Comparison of ENCODE assay signal across 8 cellular contexts in the genomic region with DNA sequence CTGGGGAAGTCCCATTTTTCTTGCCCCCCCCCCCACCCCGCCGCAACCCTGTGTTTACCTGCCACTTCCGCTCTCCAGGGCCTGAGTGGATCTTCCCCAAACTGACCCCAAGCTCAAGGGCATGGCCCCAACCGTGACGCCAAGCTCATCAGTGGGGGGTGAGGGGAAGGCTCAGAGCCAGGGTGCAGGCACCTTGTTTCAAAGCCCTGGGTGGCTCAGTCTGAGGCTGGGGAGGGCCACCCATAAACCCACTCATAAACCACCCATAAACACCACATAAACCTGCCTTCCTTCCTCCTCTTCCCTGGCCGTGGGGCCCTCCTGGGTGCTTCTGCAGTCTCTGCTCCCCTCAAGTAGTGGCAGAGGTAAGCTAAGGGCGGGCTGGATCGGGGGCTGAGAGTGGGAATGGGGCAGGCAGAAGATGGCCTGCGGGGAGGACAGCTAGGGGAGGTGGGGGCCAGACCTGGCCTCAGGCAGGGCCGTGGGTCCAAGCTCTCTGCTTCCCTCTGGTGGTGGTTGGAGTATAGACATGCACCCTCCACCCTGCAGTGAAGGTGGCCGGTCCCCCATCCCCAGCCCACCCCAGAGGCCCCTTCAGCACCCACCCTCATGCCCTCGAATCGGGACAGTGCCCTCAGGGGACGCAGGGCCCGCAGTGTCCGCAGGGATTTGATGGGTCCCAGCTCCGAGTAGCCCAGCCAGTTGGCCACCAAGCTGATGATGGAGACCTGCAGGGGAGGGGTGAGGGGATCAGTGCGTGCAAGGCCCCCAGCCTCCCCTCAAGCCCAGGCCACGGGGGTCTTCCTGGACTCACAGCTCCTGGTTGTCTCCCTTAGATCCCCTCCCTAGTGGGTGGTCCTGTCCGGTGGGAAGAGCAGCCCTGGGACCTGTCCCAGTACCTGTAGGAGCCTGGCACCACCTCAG. TPM values are rescaled to one million over a fixed set of nuclear protein-coding genes. Genes with fewer than 3 reads are reported as not detected.
DNase-seq lines count a peak whose midpoint lies in the region; ATAC-seq and TF ChIP-seq lines count a peak whose summit lies in the region.

No MANE protein-coding gene starts in this region.

- H3K4me3 Mint-ChIP-seq in activated naive CD8-positive, alpha-beta T cell treated with anti-CD3 and anti-CD28 coated beads, Interleukin-2, amount 50 U/mL, for 24 hours, result peak overlapping the region; percentile 26

- TF ChIP-seq POLR2A in spleen (IDR thresholded peaks at IDR 0.05), result no peak

- H3K36me3 ChIP-seq in spleen, result no peaks in the 10 kb centered on the region

- H3K9me3 Mint-ChIP-seq in activated naive CD8-positive, alpha-beta T cell treated with anti-CD3 and anti-CD28 coated beads, Interleukin-2, amount 50 U/mL, for 24 hours, result no peaks in the 10 kb centered on the region

- H3K27me3 ChIP-seq in spleen (replicated peaks in 1 of 7), result no peaks in the 10 kb centered on the region

- no peaks in the 10 kb centered on the region for H3K9me3 ChIP-seq in spleen

- H3K27ac ChIP-seq in spleen, result peak overlapping the region in 7 of 8 donors; percentile 55 to 84 (median 76)

- TF ChIP-seq CTCF in spleen (IDR thresholded peaks at IDR 0.05 in 8 of 11, conservative IDR thresholded peaks at IDR 0.05 in 3 of 11), result peak; percentile 53 to 94 (median 86)

- WGBS in spleen, 5 donors, result 22 to 37% (median 29%) methylated on average over 14 to 20 of the region's 20 CpGs

- peaks cover 20% of the 10 kb centered on the region for H3K4me1 Mint-ChIP-seq in activated naive CD8-positive, alpha-beta T cell treated with anti-CD3 and anti-CD28 coated beads, Interleukin-2, amount 50 U/mL, for 24 hours

- H3K27me3 Mint-ChIP-seq in activated naive CD8-positive, alpha-beta T cell treated with anti-CD3 and anti-CD28 coated beads, Interleukin-2, amount 50 U/mL, for 24 hours, result no peaks in the 10 kb centered on the region

- H3K4me1 ChIP-seq in spleen, result peaks cover 10 to 68% (median 30%) of the 10 kb centered on the region in 6 donors

- peak; percentile 49 to 61 for DNase-seq in AML-193 (lab: John Stamatoyannopoulos, UW)
- peak; percentile 48 for DNase-seq in HT-29 (ENCODE audit: low spot score)
- peak; percentile 27 for DNase-seq in SW480 (ENCODE audit: low spot score)
- DNase-seq in activated naive CD8-positive, alpha-beta T cell treated with anti-CD3 and anti-CD28 coated beads, Interleukin-2, amount 50 U/mL, for 24 hours, result peak; percentile 73
- no peak for DNase-seq in left ventricle myocardium superior
- DNase-seq in spleen, result peak; percentile 92

- ATAC-seq in GM19023 (IDR thresholded peaks at IDR 0.05; ENCODE audit: unreplicated experiment) (peak; percentile 72), left ventricle myocardium superior (peak; percentile 81), HG03025 (IDR thresholded peaks at IDR 0.05; ENCODE audit: low FRiP score, unreplicated experiment) (no peak)
- peak; percentile 85 for ATAC-seq in activated naive CD8-positive, alpha-beta T cell treated with anti-CD3 and anti-CD28 coated beads, Interleukin-2, amount 50 U/mL, for 24 hours

- H3K36me3 Mint-ChIP-seq in activated naive CD8-positive, alpha-beta T cell treated with anti-CD3 and anti-CD28 coated beads, Interleukin-2, amount 50 U/mL, for 24 hours (ENCODE audit: low read depth), result no peaks in the 10 kb centered on the region

- peak overlapping the region in 5 of 8 donors; percentile 19 to 52 (median 26) for H3K4me3 ChIP-seq in spleen

- intact Hi-C loops in left ventricle myocardium superior (cut with micrococcal nuclease) (no loop called here), spleen (cut with DNase I; ENCODE audit: low total_unique reads) (no loop called here)

- peak overlapping the region; percentile 71 for H3K27ac Mint-ChIP-seq in activated naive CD8-positive, alpha-beta T cell treated with anti-CD3 and anti-CD28 coated beads, Interleukin-2, amount 50 U/mL, for 24 hours

RNA-seq across cellular contexts. Expression of a gene that starts 14.6 kb away (rescaled TPM):
- total RNA-seq in HT-29 (2014; rRNA removed; shearing (Covaris generic)), result not detected in 2 replicates
- 5.7 TPM for total RNA-seq in left ventricle myocardium superior
- 100 to 1,000 TPM; 149 to 226 (median 192) TPM for total RNA-seq in spleen
- 100 to 1,000 TPM; 386 to 659 (median 624) TPM for polyA plus RNA-seq in spleen

RNA-seq across cellular contexts. Expression of a gene that starts 26.0 kb away (rescaled TPM):
- not detected in 2 replicates for total RNA-seq in HT-29 (2014; rRNA removed; shearing (Covaris generic))
- total RNA-seq in left ventricle myocardium superior (0.32 TPM), spleen (1 to 10 TPM in 5 of 7 donors, under 1 TPM in 2; 0.54 to 4.0 (median 1.3) TPM)
- under 1 TPM; 0.14 to 0.70 (median 0.26) TPM for polyA plus RNA-seq in spleen

RNA-seq across cellular contexts. Expression of a gene that starts 28.1 kb away (rescaled TPM):
- not detected in 2 replicates for total RNA-seq in HT-29 (2014; rRNA removed; shearing (Covaris generic))
- total RNA-seq in left ventricle myocardium superior (not detected), spleen (1 to 10 TPM in 2 of 7 donors, under 1 TPM in 3, not detected in 2; 0.47 to 1.4 (median 0.79) TPM)
- 1 to 10 TPM in 1 of 3 donors, under 1 TPM in 2; 0.29 to 1.5 (median 0.65) TPM for polyA plus RNA-seq in spleen

RNA-seq across cellular contexts. Expression of a gene that starts 35.6 kb away (rescaled TPM):
- not detected in 2 replicates for total RNA-seq in HT-29 (2014; rRNA removed; shearing (Covaris generic))
- total RNA-seq in left ventricle myocardium superior, result not detected
- total RNA-seq in spleen, result not detected
- under 1 TPM in 1 of 3 donors, not detected in 2; 0.06 TPM for polyA plus RNA-seq in spleen

RNA-seq across cellular contexts. Expression of a gene that starts 50.3 kb away (rescaled TPM):
- not detected in 2 replicates for total RNA-seq in HT-29 (2014; rRNA removed; shearing (Covaris generic))
- not detected for total RNA-seq in left ventricle myocardium superior
- not detected for total RNA-seq in spleen
- not detected for polyA plus RNA-seq in spleen

Comparison
In these comparisons a context has a peak if more than half of its experiments do, and no peak if none do; other contexts are left out.
1. RNA of a gene that starts 14.6 kb away (total RNA-seq): 149 to 226 TPM in spleen; 5.7 TPM in left ventricle myocardium superior (single experiment) and not detected in HT-29; every median in the first group is over 10 times any median in the second.